8 cellular contexts compared by ENCODE assay signal in genomic region chrX:53435997-53436396, GRCh38. TPM values are rescaled to one million over a fixed set of nuclear protein-coding genes. Genes with fewer than 3 reads are reported as not detected.
DNase-seq lines count a peak whose midpoint lies in the region; ATAC-seq, FAIRE-seq and TF ChIP-seq lines count a peak whose summit lies in the region.

No MANE protein-coding gene starts in this region.

- no peak overlapping the region for H3K4me3 ChIP-seq in WI38 (ENCODE audit: low read depth, low read length)
- H3K4me3 ChIP-seq in cardiac fibroblast (replicated peaks in 1 of 2; ENCODE audit: low read depth in 2 of 2, low read length in 2 of 2): no peak overlapping the region
- no peak overlapping the region for H3K4me3 ChIP-seq in HepG2 (replicated peaks in 1 of 3; ENCODE audit: insufficient read depth in 1 of 3, low read depth in 2 of 3, low read length in 3 of 3)

- peak; percentile 70 for ATAC-seq in GM18505 (IDR thresholded peaks at IDR 0.05; ENCODE audit: unreplicated experiment)
- peak; percentile 43 for ATAC-seq in HG03066 (IDR thresholded peaks at IDR 0.05; ENCODE audit: low read depth, unreplicated experiment)
- peak; percentile 66 for ATAC-seq in HepG2

- intact Hi-C loops in HepG2 (cut with micrococcal nuclease; ENCODE audit: unreplicated experiment): loop anchor here (1.0 to 2.0 kb wide), 2 partner anchors 77 to 119 kb away; no protein-coding TSS in a partner anchor

- H3K4me1 ChIP-seq in HepG2 (ENCODE audit: insufficient read depth, low read length): peaks cover 10% of the 10 kb centered on the region

- H3K27me3 ChIP-seq in HepG2 (ENCODE audit: control insufficient read depth in 1 of 2, insufficient read depth in 2 of 2, low read length in 2 of 2): no peaks in the 10 kb centered on the region; a peak in 1 of 5 replicates

- no peaks in the 10 kb centered on the region for H4K20me1 ChIP-seq in HepG2 (ENCODE audit: insufficient read depth, low read length)

- DNase-seq in ACHN (peak; percentile 60), NCI-H2227 (lab: John Stamatoyannopoulos, UW; ENCODE audit: unreplicated experiment) (peak; percentile 84), cardiac fibroblast (ENCODE audit: low read depth in 2 of 2) (peak; percentile 72 to 76), HepG2 (ENCODE audit: low spot score) (peak; percentile 52)
- DNase-seq in stimulated activated CD8-positive, alpha-beta memory T cell treated with anti-CD3 and anti-CD28 coated beads, Interleukin-4, amount 100 ng/mL, for 48 hours: peak; percentile 67

- TF ChIP-seq CTCF in WI38 (IDR thresholded peaks at IDR 0.05; ENCODE audit: low read depth, low read length): peak; percentile 92
- TF ChIP-seq CTCF in cardiac fibroblast (IDR thresholded peaks at IDR 0.05; ENCODE audit: low read depth, low read length): peak; percentile 82
- peak; percentile 78 for TF ChIP-seq CTCF in HepG2 (CRISPR knock-in tag; IDR thresholded peaks at IDR 0.05)

- no TSS peak for BruUV-seq in HepG2 (replicated peaks; lab: Mats Ljungman, UMichigan)

- no peak for TF ChIP-seq EP300 in HepG2 (IDR thresholded peaks at IDR 0.05; ENCODE audit: low read depth in 2 of 2, low read length in 2 of 2)
- TF ChIP-seq EP300 in HepG2 (CRISPR knock-in tag; IDR thresholded peaks at IDR 0.05; ENCODE audit: borderline replicate concordance): no peak

- no peaks in the 10 kb centered on the region for H3K36me3 ChIP-seq in HepG2 (replicated peaks in 1 of 2; ENCODE audit: control insufficient read depth in 1 of 2, insufficient read depth in 2 of 2, low read length in 2 of 2)

- 0% methylated on average over 2 of the region's 4 CpGs for WGBS in HepG2 (ENCODE audit: low lambda C conversion rate)

- CTCF ChIA-PET in HepG2 (lab: Yijun Ruan, JAX; ENCODE audit: low intra/inter-chr PET ratio, low total read pairs): interaction anchor here (0.7 to 1.5 kb wide), 2 partner anchors 118 to 123 kb away, joined by 4 to 7 read pairs; no protein-coding TSS in a partner anchor

- no peaks in the 10 kb centered on the region for H3K79me2 ChIP-seq in HepG2 (ENCODE audit: insufficient read depth, low read length)

- H2AFZ ChIP-seq in HepG2 (ENCODE audit: low read length): no peak overlapping the region

- H3K9ac ChIP-seq in HepG2 (ENCODE audit: insufficient read depth, low read depth, low read length): no peak overlapping the region

- in situ Hi-C loops in ACHN (cut with HindIII; ENCODE audit: low pct_ligation_motif_present, low pct_unique_long_range_greater_than_20kb, low sequenced_read_pairs): no loop called here
- in situ Hi-C loops in HepG2 (cut with HindIII; ENCODE audit: extremely low pct_ligation_motif_present, low pct_unique_long_range_greater_than_20kb): no loop called here

- H3K9me3 ChIP-seq in HepG2 (ENCODE audit: low read length): no peaks in the 10 kb centered on the region

- H3K4me2 ChIP-seq in HepG2 (ENCODE audit: low read depth, low read length): peak overlapping the region; percentile 27; the same call in 1 of the 2 replicates

- TF ChIP-seq POLR2A in GM18505 (IDR thresholded peaks at IDR 0.05; ENCODE audit: borderline replicate concordance, extremely low read depth, insufficient read depth, insufficient read length): no peak
- no peak for TF ChIP-seq POLR2A in HepG2 (IDR thresholded peaks at IDR 0.05; ENCODE audit: insufficient read depth in 1 of 2, low read depth in 2 of 2, low read length in 2 of 2)

- FAIRE-seq in HepG2 (lab: Jason Lieb, UNC): peak; percentile 98

- POLR2A ChIA-PET in HepG2 (lab: Yijun Ruan, JAX): no interaction called here

- TF ChIP-seq RAD21 in HepG2 (CRISPR knock-in tag; IDR thresholded peaks at IDR 0.05): no peak

- no peak overlapping the region for H3K27ac ChIP-seq in HepG2 (ENCODE audit: extremely low read length, insufficient read depth, low read length)

RNA-seq across cellular contexts. Expression of gene HSD17B10, which starts 1.8 kb away (rescaled TPM):
- 84.7 and 98.9 TPM in 2 replicates for total RNA-seq in HepG2 (2016; rRNA removed; fragmentation: Illumina TruSeq; extraction: Trizol)
- total RNA-seq in HepG2 (2016; cell fraction: cytosol; rRNA removed; fragmentation: Illumina TruSeq; extraction: Trizol; ENCODE audit: low read depth): 37.0 and 38.1 TPM in 2 replicates
- total RNA-seq in HepG2 (2016; cell fraction: insoluble cytoplasmic fraction; rRNA removed; fragmentation: Illumina TruSeq; extraction: Trizol): 87.2 and 108 TPM in 2 replicates
- 33.9 and 35.8 TPM in 2 replicates for total RNA-seq in HepG2 (2016; cell fraction: membrane; rRNA removed; fragmentation: Illumina TruSeq; extraction: Trizol)
- 29.1 and 33.1 TPM in 2 replicates for total RNA-seq in HepG2 (2016; cell fraction: nucleus; rRNA removed; fragmentation: Illumina TruSeq; extraction: Trizol)
- polyA plus RNA-seq in HepG2 (2011; rRNA removed): 68.7 and 69.0 TPM in 2 replicates
- polyA plus RNA-seq in HepG2 (2011; cell fraction: cytosol; rRNA removed): 86.2 and 110 TPM in 2 replicates
- polyA plus RNA-seq in HepG2 (2011; cell fraction: nucleus; rRNA removed): 28.3 and 32.1 TPM in 2 replicates
- polyA plus RNA-seq in HepG2 (2012): 37.7 and 38.3 TPM in 2 replicates
- polyA plus RNA-seq in HepG2 (2016; cell fraction: cytosol; fragmentation: Illumina TruSeq; extraction: Trizol; ENCODE audit: low read depth): 43.3 and 45.2 TPM in 2 replicates
- 112 and 123 TPM in 2 replicates for polyA plus RNA-seq in HepG2 (2016; cell fraction: insoluble cytoplasmic fraction; fragmentation: Illumina TruSeq; extraction: Trizol; ENCODE audit: low read depth)
- polyA plus RNA-seq in HepG2 (2016; cell fraction: membrane; fragmentation: Illumina TruSeq; extraction: Trizol; ENCODE audit: low read depth): 32.5 and 35.0 TPM in 2 replicates
- polyA plus RNA-seq in HepG2 (2016; cell fraction: nucleus; fragmentation: Illumina TruSeq; extraction: Trizol; ENCODE audit: insufficient read depth, low read depth): 60.5 and 61.8 TPM in 2 replicates
- 74.5 and 465 TPM in 2 replicates for polyA minus RNA-seq in HepG2 (2011; rRNA and poly(A)+ RNA removed; ENCODE audit: low replicate concordance)
- polyA minus RNA-seq in HepG2 (2011; cell fraction: cytosol; rRNA and poly(A)+ RNA removed): 20.7 and 21.4 TPM in 2 replicates
- 8.0 and 9.1 TPM in 2 replicates for polyA minus RNA-seq in HepG2 (2011; cell fraction: nucleus; rRNA and poly(A)+ RNA removed)

RNA-seq across cellular contexts. Expression of gene RIBC1, which starts 13.3 kb away (rescaled TPM):
- 0.29 and 0.55 TPM in 2 replicates for total RNA-seq in HepG2 (2016; rRNA removed; fragmentation: Illumina TruSeq; extraction: Trizol)
- total RNA-seq in HepG2 (2016; cell fraction: cytosol; rRNA removed; fragmentation: Illumina TruSeq; extraction: Trizol; ENCODE audit: low read depth): 0.26 and 0.40 TPM in 2 replicates
- 0.45 and 0.52 TPM in 2 replicates for total RNA-seq in HepG2 (2016; cell fraction: insoluble cytoplasmic fraction; rRNA removed; fragmentation: Illumina TruSeq; extraction: Trizol)
- 0.49 and 0.69 TPM in 2 replicates for total RNA-seq in HepG2 (2016; cell fraction: membrane; rRNA removed; fragmentation: Illumina TruSeq; extraction: Trizol)
- 0.99 TPM in 1 of 2 replicates, not detected in the other for total RNA-seq in HepG2 (2016; cell fraction: nucleus; rRNA removed; fragmentation: Illumina TruSeq; extraction: Trizol)
- polyA plus RNA-seq in HepG2 (2011; rRNA removed): 0.04 TPM in 1 of 2 replicates, not detected in the other
- 0.04 TPM in 1 of 2 replicates, not detected in the other for polyA plus RNA-seq in HepG2 (2011; cell fraction: cytosol; rRNA removed)
- polyA plus RNA-seq in HepG2 (2011; cell fraction: nucleus; rRNA removed): 0.35 and 0.39 TPM in 2 replicates
- 0.20 and 0.32 TPM in 2 replicates for polyA plus RNA-seq in HepG2 (2012)
- polyA plus RNA-seq in HepG2 (2016; cell fraction: cytosol; fragmentation: Illumina TruSeq; extraction: Trizol; ENCODE audit: low read depth): 0.57 and 0.59 TPM in 2 replicates
- polyA plus RNA-seq in HepG2 (2016; cell fraction: insoluble cytoplasmic fraction; fragmentation: Illumina TruSeq; extraction: Trizol; ENCODE audit: low read depth): 0.44 and 0.89 TPM in 2 replicates
- polyA plus RNA-seq in HepG2 (2016; cell fraction: membrane; fragmentation: Illumina TruSeq; extraction: Trizol; ENCODE audit: low read depth): 0.45 and 0.62 TPM in 2 replicates
- 1.0 and 1.3 TPM in 2 replicates for polyA plus RNA-seq in HepG2 (2016; cell fraction: nucleus; fragmentation: Illumina TruSeq; extraction: Trizol; ENCODE audit: insufficient read depth, low read depth)
- polyA minus RNA-seq in HepG2 (2011; rRNA and poly(A)+ RNA removed; ENCODE audit: low replicate concordance): 0.51 TPM in 1 of 2 replicates, not detected in the other
- not detected in 2 replicates for polyA minus RNA-seq in HepG2 (2011; cell fraction: cytosol; rRNA and poly(A)+ RNA removed)
- 0.25 TPM in 1 of 2 replicates, not detected in the other for polyA minus RNA-seq in HepG2 (2011; cell fraction: nucleus; rRNA and poly(A)+ RNA removed)

RNA-seq across cellular contexts. Expression of gene SMC1A, which starts 13.5 kb away (rescaled TPM):
- 46.6 and 73.4 TPM in 2 replicates for total RNA-seq in HepG2 (2016; rRNA removed; fragmentation: Illumina TruSeq; extraction: Trizol)
- total RNA-seq in HepG2 (2016; cell fraction: cytosol; rRNA removed; fragmentation: Illumina TruSeq; extraction: Trizol; ENCODE audit: low read depth): 3.3 and 3.9 TPM in 2 replicates
- 45.9 and 65.7 TPM in 2 replicates for total RNA-seq in HepG2 (2016; cell fraction: insoluble cytoplasmic fraction; rRNA removed; fragmentation: Illumina TruSeq; extraction: Trizol)
- 6.9 and 8.5 TPM in 2 replicates for total RNA-seq in HepG2 (2016; cell fraction: membrane; rRNA removed; fragmentation: Illumina TruSeq; extraction: Trizol)
- total RNA-seq in HepG2 (2016; cell fraction: nucleus; rRNA removed; fragmentation: Illumina TruSeq; extraction: Trizol): 38.2 and 39.4 TPM in 2 replicates
- 9.2 and 9.4 TPM in 2 replicates for polyA plus RNA-seq in HepG2 (2011; rRNA removed)
- polyA plus RNA-seq in HepG2 (2011; cell fraction: cytosol; rRNA removed): 10.7 and 12.6 TPM in 2 replicates
- 18.5 and 19.0 TPM in 2 replicates for polyA plus RNA-seq in HepG2 (2011; cell fraction: nucleus; rRNA removed)
- polyA plus RNA-seq in HepG2 (2012): 23.8 and 26.7 TPM in 2 replicates
- 0.83 and 1.0 TPM in 2 replicates for polyA plus RNA-seq in HepG2 (2016; cell fraction: cytosol; fragmentation: Illumina TruSeq; extraction: Trizol; ENCODE audit: low read depth)
- polyA plus RNA-seq in HepG2 (2016; cell fraction: insoluble cytoplasmic fraction; fragmentation: Illumina TruSeq; extraction: Trizol; ENCODE audit: low read depth): 34.9 and 53.3 TPM in 2 replicates
- polyA plus RNA-seq in HepG2 (2016; cell fraction: membrane; fragmentation: Illumina TruSeq; extraction: Trizol; ENCODE audit: low read depth): 2.6 and 3.4 TPM in 2 replicates
- 42.0 TPM in 2 replicates for polyA plus RNA-seq in HepG2 (2016; cell fraction: nucleus; fragmentation: Illumina TruSeq; extraction: Trizol; ENCODE audit: insufficient read depth, low read depth)
- polyA minus RNA-seq in HepG2 (2011; rRNA and poly(A)+ RNA removed; ENCODE audit: low replicate concordance): 17.8 and 135 TPM in 2 replicates
- 20.4 and 24.1 TPM in 2 replicates for polyA minus RNA-seq in HepG2 (2011; cell fraction: cytosol; rRNA and poly(A)+ RNA removed)
- polyA minus RNA-seq in HepG2 (2011; cell fraction: nucleus; rRNA and poly(A)+ RNA removed): 20.1 and 23.1 TPM in 2 replicates
